ENCODE assay signal across 8 cellular contexts in genomic region chr3:72100626-72101187, GRCh38.
DNase-seq lines count a peak whose midpoint lies in the region; ATAC-seq and TF ChIP-seq lines count a peak whose summit lies in the region.

No MANE protein-coding gene starts in this region.

- H3K4me3 Mint-ChIP-seq in naive thymus-derived CD4-positive, alpha-beta T cell: peak overlapping the region; percentile 77 to 88 (median 83)

- peaks cover 0 to 7% (median 0%) of the 10 kb centered on the region in 5 donors for H3K27me3 Mint-ChIP-seq in naive thymus-derived CD4-positive, alpha-beta T cell

- H3K9ac ChIP-seq in fibroblast of lung (ENCODE audit: insufficient read depth, low read length): no peak overlapping the region

- peaks cover 24 to 38% (median 26%) of the 10 kb centered on the region in 7 donors for H3K4me1 Mint-ChIP-seq in naive thymus-derived CD4-positive, alpha-beta T cell

- peak; percentile 60 for ATAC-seq in GM18873 (IDR thresholded peaks at IDR 0.05; ENCODE audit: low FRiP score, unreplicated experiment)
- ATAC-seq in HG03103 (IDR thresholded peaks at IDR 0.05; ENCODE audit: low read depth, unreplicated experiment): peak; percentile 47
- peak; percentile 89 for ATAC-seq in naive thymus-derived CD4-positive, alpha-beta T cell

- POLR2A ChIA-PET in naive thymus-derived CD4-positive, alpha-beta T cell (lab: Charles Lee): interaction anchor here (1.0 kb wide), 1 partner anchor 346 kb away, joined by 3 read pairs; the partner anchor contains the start of gene RYBP

- H3K27ac ChIP-seq in fibroblast of lung (ENCODE audit: insufficient read depth, low read length): no peak overlapping the region
- peak overlapping the region; percentile 37 for H3K27ac ChIP-seq in naive thymus-derived CD4-positive, alpha-beta T cell (ENCODE audit: low read depth, low read length)

- CTCF ChIA-PET in naive thymus-derived CD4-positive, alpha-beta T cell (lab: Charles Lee): interaction anchor here (0.8 kb wide), 1 partner anchor 389 kb away, joined by 3 read pairs; no protein-coding TSS in a partner anchor

- H3K36me3 Mint-ChIP-seq in naive thymus-derived CD4-positive, alpha-beta T cell: peaks cover 0 to 1% (median 0%) of the 10 kb centered on the region in 5 donors

- H3K4me3 ChIP-seq in AG10803 (ENCODE audit: low read length) (peak overlapping the region; percentile 54), fibroblast of lung (replicated peaks in 1 of 4; ENCODE audit: control extremely low read depth in 1 of 4, insufficient read depth in 1 of 4, low read depth in 3 of 4, low read length in 4 of 4) (peak overlapping the region; percentile 41 to 69 (median 44))
- peak overlapping the region; percentile 56 for H3K4me3 ChIP-seq in naive thymus-derived CD4-positive, alpha-beta T cell (ENCODE audit: low read length)

- peak; percentile 83 for DNase-seq in AG10803 (ENCODE audit: low read depth)
- peak; percentile 92 for DNase-seq in NOMO-1 treated with DMSO at 0.1 percent for 48 hours (lab: John Stamatoyannopoulos, UW; ENCODE audit: unreplicated experiment)
- peak; percentile 79 for DNase-seq in activated T-cell treated with anti-CD3 and anti-CD28 coated beads, Interleukin-2, amount 50 U/mL, for 1 hour
- DNase-seq in fibroblast of lung (ENCODE audit: low read depth in 2 of 2): peak; percentile 55 to 82
- DNase-seq in naive thymus-derived CD4-positive, alpha-beta T cell: peak; percentile 83 to 94 (median 90)
- peak; percentile 73 for DNase-seq in stimulated activated CD8-positive, alpha-beta memory T cell treated with anti-CD3 and anti-CD28 coated beads, Interleukin-7, amount 100 ng/mL, for 4 hours (ENCODE audit: low read depth in 2 of 2)

- intact Hi-C loops in naive thymus-derived CD4-positive, alpha-beta T cell (cut with micrococcal nuclease): loop anchor here (2.0 to 5.0 kb wide), 6 partner anchors 38 to 748 kb away; partner anchors contain the start of genes RYBP (in 2 of the 2) and SHQ1 (in 1 of the 2)

- no peaks in the 10 kb centered on the region for H3K9me3 ChIP-seq in fibroblast of lung (ENCODE audit: control insufficient read depth, insufficient read depth, low read depth, low read length)
- H3K9me3 ChIP-seq in naive thymus-derived CD4-positive, alpha-beta T cell (ENCODE audit: control insufficient read depth in 2 of 3, low read length in 3 of 3): no peaks in the 10 kb centered on the region

- H3K9me3 Mint-ChIP-seq in naive thymus-derived CD4-positive, alpha-beta T cell: no peaks in the 10 kb centered on the region

- no peaks in the 10 kb centered on the region for H3K79me2 ChIP-seq in fibroblast of lung (ENCODE audit: control insufficient read depth, insufficient read depth, low read length)

- peak overlapping the region; percentile 78 for H2AFZ ChIP-seq in fibroblast of lung (ENCODE audit: low read length)

- peaks cover 13% of the 10 kb centered on the region for H3K27me3 ChIP-seq in fibroblast of lung (ENCODE audit: control insufficient read depth, insufficient read depth, low read length)
- H3K27me3 ChIP-seq in naive thymus-derived CD4-positive, alpha-beta T cell (ENCODE audit: control insufficient read depth in 2 of 2, insufficient read depth in 2 of 2, low read length in 2 of 2): peaks cover 0 to 3% of the 10 kb centered on the region in 2 donors

- no peaks in the 10 kb centered on the region for H3K4me1 ChIP-seq in fibroblast of lung (ENCODE audit: control insufficient read depth, extremely low read depth, insufficient read depth, low read length)
- peaks cover 3 to 19% of the 10 kb centered on the region in 2 donors for H3K4me1 ChIP-seq in naive thymus-derived CD4-positive, alpha-beta T cell (ENCODE audit: control insufficient read depth in 2 of 2, insufficient read depth in 2 of 2, low read length in 2 of 2)

- no peaks in the 10 kb centered on the region for H4K20me1 ChIP-seq in fibroblast of lung (ENCODE audit: control insufficient read depth, extremely low read depth, insufficient read depth, low read length)

- no peaks in the 10 kb centered on the region for H3K36me3 ChIP-seq in fibroblast of lung (ENCODE audit: control insufficient read depth, insufficient read depth, low read length)
- H3K36me3 ChIP-seq in naive thymus-derived CD4-positive, alpha-beta T cell (ENCODE audit: control insufficient read depth in 2 of 3, insufficient read depth in 3 of 3, low read length in 3 of 3): no peaks in the 10 kb centered on the region

- TF ChIP-seq CTCF in AG10803 (conservative IDR thresholded peaks at IDR 0.05; ENCODE audit: low read length) (no peak), fibroblast of lung (conservative IDR thresholded peaks at IDR 0.05 in 1 of 2, IDR thresholded peaks at IDR 0.05 in 1 of 2; ENCODE audit: low read depth in 1 of 2, low read length in 2 of 2) (no peak)

- H3K27ac Mint-ChIP-seq in naive thymus-derived CD4-positive, alpha-beta T cell: peak overlapping the region; percentile 28 to 96 (median 83)

- H3K4me2 ChIP-seq in fibroblast of lung (ENCODE audit: extremely low read depth, insufficient read depth, low read length): peak overlapping the region; percentile 80
